Comparison of ENCODE assay signal across 24 cellular contexts in the genomic region with DNA sequence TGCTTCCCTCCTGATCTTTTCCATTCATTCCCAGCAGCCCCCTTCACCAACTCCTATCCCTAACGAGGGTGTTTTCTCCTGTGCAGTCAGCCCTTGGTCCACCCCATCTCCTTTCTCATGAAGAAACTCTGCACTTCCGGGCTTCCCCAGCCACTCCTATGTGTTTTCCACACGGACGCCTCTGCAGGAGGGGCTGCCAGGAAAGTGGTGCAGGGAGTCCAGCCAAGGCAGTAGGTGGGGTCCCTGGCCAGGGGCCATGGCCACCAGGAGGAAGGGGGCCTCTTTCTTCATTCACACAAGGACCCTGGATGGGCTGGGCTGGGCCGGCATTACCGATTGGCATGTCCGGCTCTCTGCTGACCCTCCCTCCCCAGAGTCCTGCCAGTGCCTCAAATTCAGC.
DNase-seq lines count a peak whose midpoint lies in the region; ATAC-seq and TF ChIP-seq lines count a peak whose summit lies in the region.
"Had no signal": no experiment of that assay in that cellular context is flagged by ENCODE, and none has a peak within 500 bp of the region (broad histone marks: within the 10 kb centered on the region; RNA-seq: fewer than 3 reads in every experiment).

No MANE protein-coding gene starts in this region.

- peak overlapping the region; percentile 90 for H3K27ac ChIP-seq in SJCRH30
- H3K27ac ChIP-seq in fibroblast of lung (ENCODE audit: insufficient read depth, low read length) = peak overlapping the region; percentile 69
- peak overlapping the region in 3 of 4 donors; percentile 26 to 78 (median 49) for H3K27ac ChIP-seq in transverse colon
- peak overlapping the region in 1 of 2 donors; percentile 54 for H3K27ac ChIP-seq in ascending aorta
- H3K27ac ChIP-seq: left lung had no signal

- no peak for ATAC-seq in HG02642 (IDR thresholded peaks at IDR 0.05; ENCODE audit: poor library complexity, unreplicated experiment)
- ATAC-seq in GM19324 (IDR thresholded peaks at IDR 0.05; ENCODE audit: low FRiP score, unreplicated experiment) = no peak

- peaks cover 21% of the 10 kb centered on the region for H3K4me1 ChIP-seq in SJCRH30
- peaks cover 15% of the 10 kb centered on the region for H3K4me1 ChIP-seq in fibroblast of lung (ENCODE audit: control insufficient read depth, extremely low read depth, insufficient read depth, low read length)
- peaks cover 9 to 52% (median 21%) of the 10 kb centered on the region in 4 donors for H3K4me1 ChIP-seq in transverse colon
- peaks cover 2 to 16% of the 10 kb centered on the region in 2 donors for H3K4me1 ChIP-seq in ascending aorta

- DNase-seq in SJCRH30 (no peak), fibroblast of lung (ENCODE audit: low read depth in 2 of 2) (peak in 1 of 2 donors; percentile 16), osteocyte (ENCODE audit: extremely low spot score, unreplicated experiment) (no peak), transverse colon (no peak), ascending aorta (ENCODE audit: low spot score in 2 of 2) (no peak), GM10266 (ENCODE audit: extremely low spot score) (no peak)
- DNase-seq: activated CD4-positive, alpha-beta memory T cell treated with anti-CD3 and anti-CD28 coated beads for 36 hours; activated CD4-positive, CD25-positive, alpha-beta regulatory T cell; activated gamma-delta T cell treated with Interleukin-2 at 50 U/mL for 16 hours; activated T-cell treated with anti-CD3 and anti-CD28 coated beads for 4 hours; AML-193; amygdala; central memory CD4-positive, alpha-beta T cell; DND-41; effector CD8-positive, alpha-beta T cell; head of caudate nucleus; Kasumi-1; NCI-H1048; NCI-H2081; NK-92 treated with Interleukin-12 subunit alpha and Interleukin-12 subunit beta, amount 100 ng/mL, for 24 hours; stimulated activated CD4-positive, alpha-beta T cell treated with anti-CD3 and anti-CD28 coated beads, Interleukin-15, amount 100 ng/mL, for 24 hours had no signal

- peak overlapping the region; percentile 88 for H3K27ac Mint-ChIP-seq in osteocyte (ENCODE audit: unreplicated experiment)
- H3K27ac Mint-ChIP-seq: activated CD4-positive, alpha-beta memory T cell treated with anti-CD3 and anti-CD28 coated beads for 36 hours had no signal

- TF ChIP-seq POLR2A in transverse colon (IDR thresholded peaks at IDR 0.05) = no peak

- H3K79me2 ChIP-seq in fibroblast of lung (ENCODE audit: control insufficient read depth, insufficient read depth, low read length) = no peaks in the 10 kb centered on the region

- H3K4me1 Mint-ChIP-seq in osteocyte (ENCODE audit: unreplicated experiment) = peaks cover 31% of the 10 kb centered on the region

- no peak overlapping the region for H3K4me3 Mint-ChIP-seq in osteocyte (ENCODE audit: unreplicated experiment)
- H3K4me3 Mint-ChIP-seq: activated CD4-positive, alpha-beta memory T cell treated with anti-CD3 and anti-CD28 coated beads for 36 hours had no signal

- H3K4me3 ChIP-seq in SJCRH30 (no peak overlapping the region), fibroblast of lung (replicated peaks in 1 of 4; ENCODE audit: control extremely low read depth in 1 of 4, insufficient read depth in 1 of 4, low read depth in 3 of 4, low read length in 4 of 4) (no peak overlapping the region), transverse colon (no peak overlapping the region), ascending aorta (peak overlapping the region in 1 of 2 donors; percentile 20)
- H3K4me3 ChIP-seq: left lung had no signal

- in situ Hi-C loops in transverse colon (cut with MboI; ENCODE audit: low pct_ligation_motif_present in 1 of 4, low pct_unique_long_range_greater_than_20kb in 1 of 4, low sequenced_read_pairs in 3 of 4) = loop anchor here in 2 of 4 donors (5.0 to 10.0 kb wide), 2 partner anchors 90 to 98 kb away; a partner anchor contains a TSS

- H3K9ac ChIP-seq in fibroblast of lung (ENCODE audit: insufficient read depth, low read length) = no peak overlapping the region

- H3K9me3 Mint-ChIP-seq in osteocyte (ENCODE audit: unreplicated experiment) = no peaks in the 10 kb centered on the region
- H3K9me3 Mint-ChIP-seq: activated CD4-positive, alpha-beta memory T cell treated with anti-CD3 and anti-CD28 coated beads for 36 hours had no signal

- H3K9me3 ChIP-seq in SJCRH30 (replicated peaks) (no peaks in the 10 kb centered on the region), fibroblast of lung (ENCODE audit: control insufficient read depth, insufficient read depth, low read depth, low read length) (no peaks in the 10 kb centered on the region), transverse colon (no peaks in the 10 kb centered on the region), ascending aorta (no peaks in the 10 kb centered on the region)
- H3K9me3 ChIP-seq: left lung had no signal

- WGBS in transverse colon (ENCODE audit: low coverage in 1 of 2), 2 donors = 84 to 100% methylated on average over 1 to 7 of the region's 7 CpGs

- no peaks in the 10 kb centered on the region for H3K27me3 Mint-ChIP-seq in osteocyte (ENCODE audit: unreplicated experiment)

- peak overlapping the region; percentile 40 for H3K4me2 ChIP-seq in fibroblast of lung (ENCODE audit: extremely low read depth, insufficient read depth, low read length)

- no peaks in the 10 kb centered on the region for H4K20me1 ChIP-seq in fibroblast of lung (ENCODE audit: control insufficient read depth, extremely low read depth, insufficient read depth, low read length)

- H2AFZ ChIP-seq in fibroblast of lung (ENCODE audit: low read length) = no peak overlapping the region

- no peaks in the 10 kb centered on the region for H3K27me3 ChIP-seq in SJCRH30
- no peaks in the 10 kb centered on the region for H3K27me3 ChIP-seq in fibroblast of lung (ENCODE audit: control insufficient read depth, insufficient read depth, low read length)
- no peaks in the 10 kb centered on the region for H3K27me3 ChIP-seq in transverse colon
- H3K27me3 ChIP-seq in ascending aorta = no peaks in the 10 kb centered on the region

- intact Hi-C loops in transverse colon (cut with DNase I; ENCODE audit: low total_unique reads) (no loop called here), ascending aorta (cut with DNase I) (loop anchor here (2.0 kb wide), 1 partner anchor 74 kb away; no protein-coding TSS in a partner anchor)

- TF ChIP-seq CTCF in fibroblast of lung (conservative IDR thresholded peaks at IDR 0.05 in 1 of 2, IDR thresholded peaks at IDR 0.05 in 1 of 2; ENCODE audit: low read depth in 1 of 2, low read length in 2 of 2) = no peak
- TF ChIP-seq CTCF in osteocyte (IDR thresholded peaks at IDR 0.05) = no peak
- no peak for TF ChIP-seq CTCF in transverse colon (IDR thresholded peaks at IDR 0.05)
- TF ChIP-seq CTCF in ascending aorta (IDR thresholded peaks at IDR 0.05) = no peak
- TF ChIP-seq CTCF in GM10266 (IDR thresholded peaks at IDR 0.05; ENCODE audit: control insufficient read depth, insufficient read depth, low read depth, missing control alignments) = no peak

- H3K36me3 Mint-ChIP-seq in osteocyte (ENCODE audit: unreplicated experiment) = no peaks in the 10 kb centered on the region
- H3K36me3 Mint-ChIP-seq: activated CD4-positive, alpha-beta memory T cell treated with anti-CD3 and anti-CD28 coated beads for 36 hours had no signal

- TF ChIP-seq EP300 in transverse colon (IDR thresholded peaks at IDR 0.05; ENCODE audit: low read depth) = no peak

- H3K36me3 ChIP-seq in SJCRH30 = no peaks in the 10 kb centered on the region
- H3K36me3 ChIP-seq in fibroblast of lung (ENCODE audit: control insufficient read depth, insufficient read depth, low read length) = no peaks in the 10 kb centered on the region
- no peaks in the 10 kb centered on the region for H3K36me3 ChIP-seq in transverse colon
- H3K36me3 ChIP-seq in ascending aorta = no peaks in the 10 kb centered on the region
- H3K36me3 ChIP-seq: left lung had no signal
